7 cellular contexts compared by ENCODE assay signal in the genomic region with DNA sequence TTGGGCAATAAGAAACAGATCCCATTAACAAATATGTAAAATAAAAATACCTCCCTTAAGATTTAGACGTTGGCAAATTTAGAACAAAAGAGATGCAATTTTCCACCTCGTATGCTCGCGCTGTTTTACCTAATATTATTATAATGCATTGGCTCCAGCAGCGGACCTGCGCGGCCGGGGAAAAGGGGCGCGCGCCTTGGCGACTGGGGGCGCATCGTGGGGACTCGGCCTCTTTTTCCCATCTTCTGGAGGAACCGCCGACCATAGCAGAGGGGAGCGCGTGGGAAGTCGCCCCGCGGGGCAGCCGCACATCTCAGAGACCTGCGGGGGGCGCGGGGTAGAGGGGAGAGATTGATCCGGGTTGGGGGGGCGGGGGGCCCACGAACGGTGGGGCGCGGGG.
"Had no signal": no experiment of that assay in that cellular context is flagged by ENCODE, and none has a peak within 500 bp of the region (broad histone marks: within the 10 kb centered on the region; RNA-seq: fewer than 3 reads in every experiment).

No MANE protein-coding gene starts in this region.

- H3K9me3 Mint-ChIP-seq: H9, IgD-negative memory B cell had no signal

- H3K36me3 Mint-ChIP-seq: IgD-negative memory B cell had no signal

- H3K4me3 Mint-ChIP-seq: IgD-negative memory B cell had no signal

- FAIRE-seq: HepG2 had no signal

- H3K27ac ChIP-seq: HL-60 had no signal

- DNase-seq: GOT3, H9, HCEC 1CT, KBM-7 had no signal

- H3K27ac Mint-ChIP-seq: H9, IgD-negative memory B cell had no signal

- ATAC-seq: HepG2 had no signal
